2 cellular contexts compared by ENCODE assay signal in genomic region chr3:53151465-53151864, GRCh38.
TF ChIP-seq lines count a peak whose summit lies in the region.

No MANE protein-coding gene starts in this region.

TF ChIP-seq in IMR-90, 13 proteins besides CTCF, POLR2A, EP300 and RAD21:
- TF ChIP-seq MXI1 (IDR thresholded peaks at IDR 0.05; ENCODE audit: borderline replicate concordance, low read depth, low read length), result no peak
- TF ChIP-seq USF2 (IDR thresholded peaks at IDR 0.05; ENCODE audit: low read depth, low read length), result no peak
- TF ChIP-seq RCOR1 (IDR thresholded peaks at IDR 0.05; ENCODE audit: insufficient replicate concordance, low read length), result no peak
- TF ChIP-seq MAFK (IDR thresholded peaks at IDR 0.05; ENCODE audit: low read depth, low read length), result no peak
- no peak for TF ChIP-seq CEBPB (IDR thresholded peaks at IDR 0.05; ENCODE audit: low read depth, low read length)
- no peak for TF ChIP-seq MAZ (IDR thresholded peaks at IDR 0.05; ENCODE audit: borderline replicate concordance, low read depth, low read length)
- no peak for TF ChIP-seq NFE2L2 (IDR thresholded peaks at IDR 0.05; ENCODE audit: low read depth, low read length)

TF ChIP-seq in HepG2, 621 proteins besides CTCF, POLR2A, EP300 and RAD21:
- TF ChIP-seq ZSCAN20 (CRISPR knock-in tag; IDR thresholded peaks at IDR 0.05; ENCODE audit: borderline replicate concordance) (no peak), PATZ1 (CRISPR knock-in tag; IDR thresholded peaks at IDR 0.05) (peak; percentile 34; the same call in 1 of the 2 replicates), MYC (CRISPR knock-in tag; IDR thresholded peaks at IDR 0.05; ENCODE audit: borderline replicate concordance) (no peak)
